In the genomic region with DNA sequence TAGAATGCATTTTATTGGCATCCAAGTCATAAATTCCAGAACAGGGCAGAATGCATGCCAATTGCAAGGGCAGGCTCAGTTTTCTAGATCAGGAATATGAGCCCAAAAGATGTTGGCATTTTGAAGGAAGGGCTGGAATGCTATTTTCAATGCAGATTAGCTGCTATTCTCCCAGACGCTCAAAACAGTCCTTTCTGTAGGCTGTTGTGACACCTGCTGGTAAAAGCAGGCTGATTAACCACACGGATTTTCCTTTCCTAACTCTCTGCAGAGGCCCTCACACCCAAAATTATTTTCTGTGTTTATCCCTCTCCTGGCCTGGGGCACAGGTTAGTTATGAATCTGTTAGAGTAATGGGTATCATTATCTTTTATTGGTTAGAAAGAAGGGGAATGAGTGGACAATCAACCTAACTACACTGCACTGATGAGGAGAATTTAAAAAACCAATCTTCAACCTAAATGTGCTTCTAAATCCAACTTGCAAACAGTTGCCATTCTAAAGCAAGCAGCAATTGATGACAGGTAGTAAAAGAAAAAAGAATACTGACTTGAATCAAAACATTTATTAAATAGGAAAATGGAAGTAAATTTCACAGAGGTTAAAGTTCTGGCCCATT, we compare ENCODE assay signal across 8 cellular contexts.
DNase-seq lines count a peak whose midpoint lies in the region; ATAC-seq lines count a peak whose summit lies in the region.

No MANE protein-coding gene starts in this region.

- peak; percentile 1 to 68 for DNase-seq in NCI-H524 (lab: John Stamatoyannopoulos, UW)
- DNase-seq in NCI-H524 treated with DMSO at 0.1 percent for 48 hours (lab: John Stamatoyannopoulos, UW): no peak
- peak; percentile 4 for DNase-seq in NCI-H1048 (lab: John Stamatoyannopoulos, UW)
- peak; percentile 11 for DNase-seq in UCSD-AML1 (lab: John Stamatoyannopoulos, UW; ENCODE audit: unreplicated experiment)
- peak; percentile 20 for DNase-seq in globus pallidus (ENCODE audit: low spot score)
- DNase-seq in sciatic nerve (ENCODE audit: low spot score): no peak
- DNase-seq in KG1 (lab: John Stamatoyannopoulos, UW): no peak

- intact Hi-C loops in sciatic nerve (cut with DNase I): no loop called here

- ATAC-seq in GM21717 (IDR thresholded peaks at IDR 0.05; ENCODE audit: unreplicated experiment) (peak; percentile 49), sciatic nerve (peak; percentile 84)

Comparison
In these comparisons a context has a peak if more than half of its experiments do, and no peak if none do; other contexts are left out.
1. DNase-seq: peak in NCI-H524 (2 of 2), NCI-H1048 (single experiment), UCSD-AML1 (single experiment) and globus pallidus (single experiment); none in NCI-H524 treated with DMSO at 0.1 percent for 48 hours (single experiment), sciatic nerve (single experiment) and KG1 (single experiment).